In genomic region chr14:72521968-72522741, GRCh38 we compare ENCODE assay signal across 21 cellular contexts.
DNase-seq lines count a peak whose midpoint lies in the region; ATAC-seq and TF ChIP-seq lines count a peak whose summit lies in the region.
"Had no signal": no experiment of that assay in that cellular context is flagged by ENCODE, and none has a peak within 500 bp of the region (broad histone marks: within the 10 kb centered on the region; RNA-seq: fewer than 3 reads in every experiment).

No MANE protein-coding gene starts in this region.

- peaks cover 80% of the 10 kb centered on the region for H3K4me1 Mint-ChIP-seq in activated CD8-positive, alpha-beta T cell treated with anti-CD3 and anti-CD28 coated beads, Interleukin-2, amount 10 ng/mL, durations not matched to agents 7 days and 5 days (ENCODE audit: low read depth)
- H3K4me1 Mint-ChIP-seq in activated CD8-positive, alpha-beta T cell treated with anti-CD3 and anti-CD28 coated beads for 36 hours (ENCODE audit: low read depth) = peaks cover 49% of the 10 kb centered on the region
- H3K4me1 Mint-ChIP-seq in IgD-negative memory B cell = peaks cover 63 to 71% (median 70%) of the 10 kb centered on the region in 3 donors
- H3K4me1 Mint-ChIP-seq in activated B cell treated with CpG ODN at 0.5 μM for 24 hours = peaks cover 94% of the 10 kb centered on the region
- peaks cover 79 to 84% of the 10 kb centered on the region in 2 donors for H3K4me1 Mint-ChIP-seq in natural killer cell

- DNase-seq in activated CD8-positive, alpha-beta T cell treated with anti-CD3 and anti-CD28 coated beads, Interleukin-2, amount 10 ng/mL, durations not matched to agents 7 days and 5 days = no peak
- DNase-seq in activated CD8-positive, alpha-beta T cell treated with anti-CD3 and anti-CD28 coated beads for 36 hours = no peak
- no peak for DNase-seq in activated B cell treated with CpG ODN at 0.5 μM for 24 hours
- no peak for DNase-seq in natural killer cell
- DNase-seq in HEK293T (ENCODE audit: extremely low spot score) = no peak
- DNase-seq: activated CD4-positive, alpha-beta T cell treated with anti-CD3 and anti-CD28 coated beads for 1 hour; activated naive CD4-positive, alpha-beta T cell; activated T-cell treated with anti-CD3 and anti-CD28 coated beads, Interleukin-2, amount 50 U/mL, for 4 hours; CD8-positive, alpha-beta T cell; cerebellar nuclear complex; mesendoderm; NCI-H1092 treated with DMSO at 0.1 percent for 48 hours; NCI-H1930; NCI-H526; SJCRH30; stimulated activated naive CD4-positive, alpha-beta T cell treated with Interleukin-2 at 50 U/mL for 16 hours had no signal

- intact Hi-C loops in activated CD8-positive, alpha-beta T cell treated with anti-CD3 and anti-CD28 coated beads for 36 hours (cut with micrococcal nuclease) = no loop called here
- intact Hi-C loops in activated B cell treated with CpG ODN at 0.5 μM for 24 hours (cut with micrococcal nuclease) = no loop called here
- intact Hi-C loops in natural killer cell (cut with micrococcal nuclease) = no loop called here

- peaks cover 9% of the 10 kb centered on the region for H3K27me3 Mint-ChIP-seq in activated CD8-positive, alpha-beta T cell treated with anti-CD3 and anti-CD28 coated beads, Interleukin-2, amount 10 ng/mL, durations not matched to agents 7 days and 5 days (ENCODE audit: low read depth)
- peaks cover 1% of the 10 kb centered on the region for H3K27me3 Mint-ChIP-seq in activated CD8-positive, alpha-beta T cell treated with anti-CD3 and anti-CD28 coated beads for 36 hours
- H3K27me3 Mint-ChIP-seq in IgD-negative memory B cell = peaks cover 2% of the 10 kb centered on the region
- no peaks in the 10 kb centered on the region for H3K27me3 Mint-ChIP-seq in activated B cell treated with CpG ODN at 0.5 μM for 24 hours
- H3K27me3 Mint-ChIP-seq in natural killer cell (ENCODE audit: low read depth in 2 of 2) = peaks cover 39 to 52% of the 10 kb centered on the region in 2 donors

- H3K36me3 Mint-ChIP-seq in activated CD8-positive, alpha-beta T cell treated with anti-CD3 and anti-CD28 coated beads, Interleukin-2, amount 10 ng/mL, durations not matched to agents 7 days and 5 days (ENCODE audit: low read depth) = peaks cover 39% of the 10 kb centered on the region
- H3K36me3 Mint-ChIP-seq in activated CD8-positive, alpha-beta T cell treated with anti-CD3 and anti-CD28 coated beads for 36 hours (ENCODE audit: low read depth) = no peaks in the 10 kb centered on the region
- H3K36me3 Mint-ChIP-seq in IgD-negative memory B cell (peaks cover 3% of the 10 kb centered on the region), activated B cell treated with CpG ODN at 0.5 μM for 24 hours (ENCODE audit: low read depth) (peaks cover 4% of the 10 kb centered on the region), natural killer cell (peaks cover 14% of the 10 kb centered on the region)
- H3K36me3 Mint-ChIP-seq: CD8-positive, alpha-beta T cell had no signal

- CTCF ChIA-PET in activated CD8-positive, alpha-beta T cell treated with anti-CD3 and anti-CD28 coated beads, Interleukin-2, amount 10 ng/mL, durations not matched to agents 7 days and 5 days (lab: Charles Lee) = no interaction called here
- CTCF ChIA-PET in activated CD8-positive, alpha-beta T cell treated with anti-CD3 and anti-CD28 coated beads for 36 hours (lab: Charles Lee) = no interaction called here
- CTCF ChIA-PET in activated B cell treated with CpG ODN at 0.5 μM for 24 hours (lab: Charles Lee) = no interaction called here
- CTCF ChIA-PET in HEK293T (lab: Yijun Ruan, JAX) = no interaction called here

- no peak for ATAC-seq in activated CD8-positive, alpha-beta T cell treated with anti-CD3 and anti-CD28 coated beads, Interleukin-2, amount 10 ng/mL, durations not matched to agents 7 days and 5 days
- no peak for ATAC-seq in activated CD8-positive, alpha-beta T cell treated with anti-CD3 and anti-CD28 coated beads for 36 hours
- no peak for ATAC-seq in activated B cell treated with CpG ODN at 0.5 μM for 24 hours (ENCODE audit: low read depth)
- no peak for ATAC-seq in natural killer cell
- ATAC-seq in GM21390 (IDR thresholded peaks at IDR 0.05; ENCODE audit: unreplicated experiment) = no peak
- no peak for ATAC-seq in HG02970 (IDR thresholded peaks at IDR 0.05; ENCODE audit: low FRiP score, unreplicated experiment)
- ATAC-seq: activated T-cell treated with anti-CD3 and anti-CD28 coated beads, Interleukin-2, amount 50 U/mL, for 4 hours; CD8-positive, alpha-beta T cell; gastroesophageal sphincter had no signal

- H3K27ac Mint-ChIP-seq in activated CD8-positive, alpha-beta T cell treated with anti-CD3 and anti-CD28 coated beads, Interleukin-2, amount 10 ng/mL, durations not matched to agents 7 days and 5 days = peak overlapping the region; percentile 47
- H3K27ac Mint-ChIP-seq in activated CD8-positive, alpha-beta T cell treated with anti-CD3 and anti-CD28 coated beads for 36 hours = no peak overlapping the region
- H3K27ac Mint-ChIP-seq in IgD-negative memory B cell (peak overlapping the region in 1 of 3 donors; percentile 41), activated B cell treated with CpG ODN at 0.5 μM for 24 hours (peak overlapping the region; percentile 54), natural killer cell (peak overlapping the region in 1 of 2 donors; percentile 35)
- H3K27ac Mint-ChIP-seq: brain; CD8-positive, alpha-beta T cell had no signal

- H3K9me3 Mint-ChIP-seq in activated CD8-positive, alpha-beta T cell treated with anti-CD3 and anti-CD28 coated beads, Interleukin-2, amount 10 ng/mL, durations not matched to agents 7 days and 5 days (ENCODE audit: insufficient read depth) = peaks cover 26% of the 10 kb centered on the region
- H3K9me3 Mint-ChIP-seq in activated CD8-positive, alpha-beta T cell treated with anti-CD3 and anti-CD28 coated beads for 36 hours = peaks cover 8% of the 10 kb centered on the region
- H3K9me3 Mint-ChIP-seq in IgD-negative memory B cell (peaks cover 0 to 16% (median 8%) of the 10 kb centered on the region in 3 donors), activated B cell treated with CpG ODN at 0.5 μM for 24 hours (peaks cover 5% of the 10 kb centered on the region), natural killer cell (no peaks in the 10 kb centered on the region)

- TF ChIP-seq CTCF in activated CD8-positive, alpha-beta T cell treated with anti-CD3 and anti-CD28 coated beads for 36 hours (IDR thresholded peaks at IDR 0.05) = no peak
- TF ChIP-seq CTCF in activated B cell treated with CpG ODN at 0.5 μM for 24 hours (IDR thresholded peaks at IDR 0.05) = no peak
- TF ChIP-seq CTCF in natural killer cell (IDR thresholded peaks at IDR 0.05) = no peak

- H3K4me3 Mint-ChIP-seq in activated CD8-positive, alpha-beta T cell treated with anti-CD3 and anti-CD28 coated beads, Interleukin-2, amount 10 ng/mL, durations not matched to agents 7 days and 5 days = no peak overlapping the region
- H3K4me3 Mint-ChIP-seq in activated CD8-positive, alpha-beta T cell treated with anti-CD3 and anti-CD28 coated beads for 36 hours = no peak overlapping the region
- H3K4me3 Mint-ChIP-seq in IgD-negative memory B cell (peak overlapping the region in 3 of 4 donors; percentile 30 to 69 (median 47)), activated B cell treated with CpG ODN at 0.5 μM for 24 hours (no peak overlapping the region), natural killer cell (peak overlapping the region; percentile 52)
- H3K4me3 Mint-ChIP-seq: activated T-cell treated with anti-CD3 and anti-CD28 coated beads, Interleukin-2, amount 50 U/mL, for 4 hours; brain; CD8-positive, alpha-beta T cell had no signal

- POLR2A ChIA-PET in activated CD8-positive, alpha-beta T cell treated with anti-CD3 and anti-CD28 coated beads, Interleukin-2, amount 10 ng/mL, durations not matched to agents 7 days and 5 days (lab: Charles Lee) = interaction anchor here (0.9 kb wide), 1 partner anchor 383 kb away, joined by 3 read pairs; no protein-coding TSS in a partner anchor
- POLR2A ChIA-PET in activated CD8-positive, alpha-beta T cell treated with anti-CD3 and anti-CD28 coated beads for 36 hours (lab: Charles Lee) = interaction anchor here (0.6 to 0.7 kb wide), 2 partner anchors 78 to 95 kb away, joined by 3 read pairs; no protein-coding TSS in a partner anchor
- POLR2A ChIA-PET in activated B cell treated with CpG ODN at 0.5 μM for 24 hours (lab: Charles Lee) = no interaction called here
- POLR2A ChIA-PET in HEK293T (lab: Yijun Ruan, JAX) = no interaction called here

TF ChIP-seq in HEK293T, 16 proteins besides CTCF, POLR2A, EP300 and RAD21:
- TF ChIP-seq L3MBTL2 (conservative IDR thresholded peaks at IDR 0.05) = no peak
- no peak for TF ChIP-seq FOXM1 (IDR thresholded peaks at IDR 0.05; ENCODE audit: borderline replicate concordance)
- no peak for TF ChIP-seq FOXA1 (IDR thresholded peaks at IDR 0.05)
- no peak for TF ChIP-seq HDGF (IDR thresholded peaks at IDR 0.05; ENCODE audit: borderline replicate concordance)
- no peak for TF ChIP-seq ZNF384 (IDR thresholded peaks at IDR 0.05)
- no peak for TF ChIP-seq LEF1 (IDR thresholded peaks at IDR 0.05; ENCODE audit: borderline replicate concordance)
- no peak for TF ChIP-seq NFRKB (IDR thresholded peaks at IDR 0.05)
- no peak for TF ChIP-seq PKNOX1 (IDR thresholded peaks at IDR 0.05)
- TF ChIP-seq CTBP1 (IDR thresholded peaks at IDR 0.05; ENCODE audit: borderline replicate concordance) = no peak
- TF ChIP-seq TARDBP (IDR thresholded peaks at IDR 0.05) = no peak
- TF ChIP-seq SUZ12 (IDR thresholded peaks at IDR 0.05) = no peak

Comparison
In these comparisons a context has a peak if more than half of its experiments do, and no peak if none do; other contexts are left out.
1. H3K4me3 Mint-ChIP-seq: peak in IgD-negative memory B cell (3 of 4) and natural killer cell (single experiment); none in activated CD8-positive, alpha-beta T cell treated with anti-CD3 and anti-CD28 coated beads, Interleukin-2, amount 10 ng/mL, durations not matched to agents 7 days and 5 days (single experiment), activated CD8-positive, alpha-beta T cell treated with anti-CD3 and anti-CD28 coated beads for 36 hours (single experiment) and activated B cell treated with CpG ODN at 0.5 μM for 24 hours (single experiment).
2. POLR2A ChIA-PET loops: an anchor here in activated CD8-positive, alpha-beta T cell treated with anti-CD3 and anti-CD28 coated beads, Interleukin-2, amount 10 ng/mL, durations not matched to agents 7 days and 5 days (0.9 kb wide) and activated CD8-positive, alpha-beta T cell treated with anti-CD3 and anti-CD28 coated beads for 36 hours (0.6 to 0.7 kb wide); none called in activated B cell treated with CpG ODN at 0.5 μM for 24 hours and HEK293T.